24 cellular contexts compared by ENCODE assay signal in the genomic region with DNA sequence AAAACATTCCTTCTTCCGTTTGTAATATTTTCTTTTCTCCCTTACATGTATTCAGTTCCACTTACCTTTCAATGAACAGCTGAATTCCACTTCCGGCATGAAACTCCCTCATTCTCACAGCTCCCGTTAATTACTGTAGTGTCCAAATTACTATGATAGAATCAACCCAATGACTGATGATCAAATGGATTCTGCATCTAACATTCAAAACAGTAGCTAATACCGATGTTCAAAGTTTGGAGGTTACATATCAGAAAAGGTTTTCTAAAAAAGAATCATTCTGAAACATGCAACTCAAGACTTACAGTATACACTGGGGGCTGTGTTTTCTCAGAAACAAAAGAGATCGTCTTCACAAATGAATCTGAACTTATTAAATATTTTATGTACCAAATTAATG.
A peak's percentile ranks its signal among the peaks of the same experiment; 100 is the strongest.
DNase-seq lines count a peak whose midpoint lies in the region; ATAC-seq, FAIRE-seq and TF ChIP-seq lines count a peak whose summit lies in the region.
"Had no signal": no experiment of that assay in that cellular context is flagged by ENCODE, and none has a peak within 500 bp of the region (broad histone marks: within the 10 kb centered on the region; RNA-seq: fewer than 3 reads in every experiment).

No MANE protein-coding gene starts in this region.

- H3K27me3 Mint-ChIP-seq in activated T-cell treated with anti-CD3 and anti-CD28 coated beads, Interleukin-2, amount 50 U/mL, for 24 hours, result no peaks in the 10 kb centered on the region
- no peaks in the 10 kb centered on the region for H3K27me3 Mint-ChIP-seq in activated T-helper 2 cell treated with anti-CD3 and anti-CD28 coated beads, Interferon-gamma antibody, Interleukin-2, Interleukin-4, amounts not matched to agents 10 μg/mL and 5 μg/mL and 100 μg/mL, durations not matched to agents 14 hours and 24 hours and 36 hours (ENCODE audit: low read depth)
- no peaks in the 10 kb centered on the region for H3K27me3 Mint-ChIP-seq in natural killer cell treated with Interleukin-12 subunit alpha and Interleukin-12 subunit beta and Interleukin-15 and Interleukin-18, amount 100 ng/mL, for 72 hours
- H3K27me3 Mint-ChIP-seq: B cell, type B pancreatic cell had no signal

- H3K27ac Mint-ChIP-seq in activated T-cell treated with anti-CD3 and anti-CD28 coated beads, Interleukin-2, amount 50 U/mL, for 24 hours, result peak overlapping the region; percentile 82
- H3K27ac Mint-ChIP-seq in activated T-helper 2 cell treated with anti-CD3 and anti-CD28 coated beads, Interferon-gamma antibody, Interleukin-2, Interleukin-4, amounts not matched to agents 10 μg/mL and 5 μg/mL and 100 μg/mL, durations not matched to agents 14 hours and 24 hours and 36 hours, result peak overlapping the region; percentile 31
- H3K27ac Mint-ChIP-seq in natural killer cell treated with Interleukin-12 subunit alpha and Interleukin-12 subunit beta and Interleukin-15 and Interleukin-18, amount 100 ng/mL, for 72 hours, result peak overlapping the region; percentile 60 to 65
- H3K27ac Mint-ChIP-seq: B cell, type B pancreatic cell had no signal

- H3K36me3 Mint-ChIP-seq in activated T-cell treated with anti-CD3 and anti-CD28 coated beads, Interleukin-2, amount 50 U/mL, for 24 hours (ENCODE audit: low read depth), result peaks cover 97% of the 10 kb centered on the region
- peaks cover 86% of the 10 kb centered on the region for H3K36me3 Mint-ChIP-seq in activated T-helper 2 cell treated with anti-CD3 and anti-CD28 coated beads, Interferon-gamma antibody, Interleukin-2, Interleukin-4, amounts not matched to agents 10 μg/mL and 5 μg/mL and 100 μg/mL, durations not matched to agents 14 hours and 24 hours and 36 hours (ENCODE audit: low read depth)
- peaks cover 47% of the 10 kb centered on the region for H3K36me3 Mint-ChIP-seq in natural killer cell treated with Interleukin-12 subunit alpha and Interleukin-12 subunit beta and Interleukin-15 and Interleukin-18, amount 100 ng/mL, for 72 hours
- H3K36me3 Mint-ChIP-seq: type B pancreatic cell had no signal

- DNase-seq in activated T-cell treated with anti-CD3 and anti-CD28 coated beads, Interleukin-2, amount 50 U/mL, for 24 hours, result no peak
- DNase-seq in activated T-cell treated with anti-CD3 and anti-CD28 coated beads for 4 hours (no peak), GM12892 (ENCODE audit: insufficient read length) (no peak), D341Med (ENCODE audit: low spot score) (no peak)
- no peak for DNase-seq in activated T-helper 2 cell treated with anti-CD3 and anti-CD28 coated beads, Interferon-gamma antibody, Interleukin-2, Interleukin-4, amounts not matched to agents 10 μg/mL and 5 μg/mL and 100 μg/mL, durations not matched to agents 14 hours and 24 hours and 36 hours (ENCODE audit: low spot score)
- DNase-seq in natural killer cell treated with Interleukin-12 subunit alpha and Interleukin-12 subunit beta and Interleukin-15 and Interleukin-18, amount 100 ng/mL, for 72 hours (ENCODE audit: low spot score), result no peak
- no peak for DNase-seq in stimulated activated CD4-positive, alpha-beta T cell treated with anti-CD3 and anti-CD28 coated beads, Interleukin-4, amount 100 ng/mL, for 1 hour
- DNase-seq: activated CD4-positive, alpha-beta T cell treated with anti-CD3 and anti-CD28 coated beads for 48 hours; DND-41; HCEC 1CT; KBM-7; left ventricle myocardium superior; MM.1S; NCI-H1417; NCI-H2029 treated with DMSO at 0.1 percent for 48 hours; NCI-H226; NCI-H748 treated with DMSO at 0.1 percent for 48 hours; Peyer's patch; SIG-M5 had no signal

- ATAC-seq in natural killer cell treated with Interleukin-12 subunit alpha and Interleukin-12 subunit beta and Interleukin-15 and Interleukin-18, amount 100 ng/mL, for 72 hours, result peak in 1 of 2 donors; percentile 70
- ATAC-seq in GM18873 (IDR thresholded peaks at IDR 0.05; ENCODE audit: low FRiP score, unreplicated experiment), result no peak
- ATAC-seq: left ventricle myocardium superior had no signal

- no peaks in the 10 kb centered on the region for H3K9me3 Mint-ChIP-seq in activated T-cell treated with anti-CD3 and anti-CD28 coated beads, Interleukin-2, amount 50 U/mL, for 24 hours
- H3K9me3 Mint-ChIP-seq in activated T-helper 2 cell treated with anti-CD3 and anti-CD28 coated beads, Interferon-gamma antibody, Interleukin-2, Interleukin-4, amounts not matched to agents 10 μg/mL and 5 μg/mL and 100 μg/mL, durations not matched to agents 14 hours and 24 hours and 36 hours, result no peaks in the 10 kb centered on the region
- H3K9me3 Mint-ChIP-seq in natural killer cell treated with Interleukin-12 subunit alpha and Interleukin-12 subunit beta and Interleukin-15 and Interleukin-18, amount 100 ng/mL, for 72 hours, result no peaks in the 10 kb centered on the region
- H3K9me3 Mint-ChIP-seq: type B pancreatic cell had no signal

- peaks cover 59% of the 10 kb centered on the region for H3K4me1 Mint-ChIP-seq in activated T-cell treated with anti-CD3 and anti-CD28 coated beads, Interleukin-2, amount 50 U/mL, for 24 hours (ENCODE audit: low read depth)
- H3K4me1 Mint-ChIP-seq in activated T-helper 2 cell treated with anti-CD3 and anti-CD28 coated beads, Interferon-gamma antibody, Interleukin-2, Interleukin-4, amounts not matched to agents 10 μg/mL and 5 μg/mL and 100 μg/mL, durations not matched to agents 14 hours and 24 hours and 36 hours (ENCODE audit: low read depth), result peaks cover 14% of the 10 kb centered on the region
- H3K4me1 Mint-ChIP-seq in natural killer cell treated with Interleukin-12 subunit alpha and Interleukin-12 subunit beta and Interleukin-15 and Interleukin-18, amount 100 ng/mL, for 72 hours (ENCODE audit: low read depth in 2 of 2), result peaks cover 22 to 41% of the 10 kb centered on the region in 2 donors

- TF ChIP-seq POLR2A in GM12892 (IDR thresholded peaks at IDR 0.05; ENCODE audit: low read depth, low read length), result no peak

- peak; percentile 46 for FAIRE-seq in GM12892 (lab: Jason Lieb, UNC)
- FAIRE-seq: HTR-8/SVneo, keratinocyte had no signal

- no peak overlapping the region for H3K4me3 Mint-ChIP-seq in activated T-cell treated with anti-CD3 and anti-CD28 coated beads, Interleukin-2, amount 50 U/mL, for 24 hours
- no peak overlapping the region for H3K4me3 Mint-ChIP-seq in activated T-helper 2 cell treated with anti-CD3 and anti-CD28 coated beads, Interferon-gamma antibody, Interleukin-2, Interleukin-4, amounts not matched to agents 10 μg/mL and 5 μg/mL and 100 μg/mL, durations not matched to agents 14 hours and 24 hours and 36 hours (ENCODE audit: low read depth)
- H3K4me3 Mint-ChIP-seq in natural killer cell treated with Interleukin-12 subunit alpha and Interleukin-12 subunit beta and Interleukin-15 and Interleukin-18, amount 100 ng/mL, for 72 hours, result peak overlapping the region; percentile 55
- H3K4me3 Mint-ChIP-seq: B cell, type B pancreatic cell had no signal

- intact Hi-C loops in activated T-helper 2 cell treated with anti-CD3 and anti-CD28 coated beads, Interferon-gamma antibody, Interleukin-2, Interleukin-4, amounts not matched to agents 10 μg/mL and 5 μg/mL and 100 μg/mL, durations not matched to agents 14 hours and 24 hours and 36 hours (cut with micrococcal nuclease), result no loop called here

Comparison
In these comparisons a context has a peak if more than half of its experiments do, and no peak if none do; other contexts are left out.
1. H3K27ac Mint-ChIP-seq: peak in every context shown above with its lines; median percentile 82 in activated T-cell treated with anti-CD3 and anti-CD28 coated beads, Interleukin-2, amount 50 U/mL, for 24 hours; 62 in natural killer cell treated with Interleukin-12 subunit alpha and Interleukin-12 subunit beta and Interleukin-15 and Interleukin-18, amount 100 ng/mL, for 72 hours; 31 in activated T-helper 2 cell treated with anti-CD3 and anti-CD28 coated beads, Interferon-gamma antibody, Interleukin-2, Interleukin-4, amounts not matched to agents 10 μg/mL and 5 μg/mL and 100 μg/mL, durations not matched to agents 14 hours and 24 hours and 36 hours.